ENCODE assay signal across 38 cellular contexts in the genomic region with DNA sequence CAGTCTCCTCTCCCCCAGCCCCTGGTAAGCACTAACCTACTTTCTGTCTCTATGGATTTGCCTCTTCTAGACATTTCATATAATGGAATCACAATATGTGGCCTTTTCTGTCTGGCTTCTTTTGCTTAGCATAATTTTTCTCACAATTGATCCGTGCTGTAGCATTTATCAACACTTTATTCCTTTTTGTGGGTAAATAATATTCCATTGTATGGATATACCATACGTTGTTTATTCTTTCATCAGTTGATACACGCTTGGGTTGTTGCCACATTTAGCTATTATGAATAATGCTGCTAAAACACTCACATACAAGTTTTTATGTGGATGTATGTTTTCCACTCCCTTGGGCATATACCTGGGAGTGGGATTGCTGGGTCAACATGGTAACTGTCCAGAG. TPM values are rescaled to one million over a fixed set of nuclear protein-coding genes. Genes with fewer than 3 reads are reported as not detected.
"Had no signal": no experiment of that assay in that cellular context is flagged by ENCODE, and none has a peak within 500 bp of the region (broad histone marks: within the 10 kb centered on the region; RNA-seq: fewer than 3 reads in every experiment).

No MANE protein-coding gene starts in this region.

- H3K9ac ChIP-seq: KMS-11 had no signal

- H3K27me3 ChIP-seq: MG63 had no signal

- H3K4me3 ChIP-seq: MG63 had no signal

- H3K27ac ChIP-seq: KMS-11 had no signal

- H3K9me3 ChIP-seq: MG63 had no signal

- H3K4me2 ChIP-seq: KMS-11 had no signal

- DNase-seq: Karpas-422, Kasumi-1, MG63, MM.1S, MV-4-11, NCI-H1048, NCI-H1092, NCI-H1092 treated with DMSO at 0.1 percent for 48 hours, NCI-H1105, NCI-H1105 treated with DMSO at 0.1 percent for 48 hours, NCI-H1417, NCI-H1417 treated with DMSO at 0.1 percent for 48 hours, NCI-H1436, NCI-H1436 treated with DMSO at 0.1 percent for 48 hours, NCI-H146, NCI-H1694, NCI-H1694 treated with DMSO at 0.1 percent for 48 hours, NCI-H187, NCI-H187 treated with DMSO at 0.1 percent for 48 hours, NCI-H1930, NCI-H2029, NCI-H2029 treated with DMSO at 0.1 percent for 48 hours, NCI-H2081, NCI-H2081 treated with DMSO at 0.1 percent for 48 hours, NCI-H2107, NCI-H2171, NCI-H2171 treated with DMSO at 0.1 percent for 48 hours, NCI-H2227 treated with DMSO at 0.1 percent for 48 hours, NCI-H226, NCI-H345, NCI-H446, NCI-H446 treated with DMSO at 0.1 percent for 48 hours, NCI-H510A had no signal

RNA-seq across cellular contexts. Expression of a gene that starts 47.0 kb away (rescaled TPM):
- total RNA-seq: LHCN-M2, M059J, MCF 10A, NCI-H460 had no signal
